32 cellular contexts compared by ENCODE assay signal in the genomic region with DNA sequence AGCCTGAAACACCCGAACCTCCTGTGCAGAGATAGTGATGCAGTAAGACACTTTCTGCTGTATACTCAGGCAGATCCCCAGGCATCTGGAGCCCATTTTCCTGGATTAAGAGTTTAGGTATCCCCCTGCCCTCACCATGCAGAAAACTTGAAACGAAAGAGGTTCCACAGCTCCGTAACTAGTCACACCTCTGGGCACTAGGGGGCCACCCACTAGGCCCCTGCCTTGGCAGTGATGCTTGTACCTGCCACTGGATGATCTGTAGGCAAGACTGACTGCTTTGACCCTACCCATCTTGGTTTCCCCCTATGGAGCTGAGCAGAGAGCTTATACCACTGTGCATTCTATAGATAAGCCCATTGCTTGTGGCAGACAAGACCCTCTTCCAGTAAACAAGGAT.
"Had no signal": no experiment of that assay in that cellular context is flagged by ENCODE, and none has a peak within 500 bp of the region (broad histone marks: within the 10 kb centered on the region; RNA-seq: fewer than 3 reads in every experiment).

No MANE protein-coding gene starts in this region.

- H3K9me3 Mint-ChIP-seq: activated naive CD4-positive, alpha-beta T cell treated with anti-CD3 and anti-CD28 coated beads for 36 hours; activated T-helper 17 cell treated with anti-CD3 and anti-CD28 coated beads, Interleukin-2, amount 50 U/mL, for 72 hours had no signal

- H3K27me3 ChIP-seq: adrenal gland, body of pancreas, brain microvascular endothelial cell had no signal

- ATAC-seq: activated CD4-positive, alpha-beta T cell treated with anti-CD3 and anti-CD28 coated beads for 36 hours; activated CD4-positive, CD25-positive, alpha-beta regulatory T cell treated with anti-CD3 and anti-CD28 coated beads, Interleukin-2, amount 50 U/mL, for 24 hours; activated CD8-positive, alpha-beta T cell treated with anti-CD3 and anti-CD28 coated beads, Interleukin-2, amount 10 ng/mL, durations not matched to agents 7 days and 5 days; activated naive CD4-positive, alpha-beta T cell treated with anti-CD3 and anti-CD28 coated beads, Interleukin-2, amount 50 U/mL, for 72 hours; activated T-cell treated with anti-CD3 and anti-CD28 coated beads, Interleukin-2, amount 50 U/mL, for 4 hours; activated T-cell treated with anti-CD3 and anti-CD28 coated beads, Interleukin-2, amount 50 U/mL, for 72 hours; activated T-helper 17 cell treated with anti-CD3 and anti-CD28 coated beads, Interleukin-2, amount 50 U/mL, for 72 hours; body of pancreas; T-cell; T-helper 17 cell had no signal

- H3K36me3 ChIP-seq: adrenal gland, brain microvascular endothelial cell, breast epithelium had no signal

- H3K4me1 ChIP-seq: adrenal gland, body of pancreas, breast epithelium had no signal

- H3K4me3 ChIP-seq: adrenal gland, body of pancreas, breast epithelium had no signal

- H3K4me3 Mint-ChIP-seq: activated CD4-positive, alpha-beta memory T cell treated with anti-CD3 and anti-CD28 coated beads, Interleukin-2, amount 10 ng/mL, durations not matched to agents 7 days and 5 days; activated CD4-positive, alpha-beta T cell treated with anti-CD3 and anti-CD28 coated beads for 36 hours; activated CD4-positive, alpha-beta T cell treated with anti-CD3 and anti-CD28 coated beads, Interleukin-2, amount 10 ng/mL, durations not matched to agents 7 days and 5 days; activated CD8-positive, alpha-beta T cell treated with anti-CD3 and anti-CD28 coated beads, Interleukin-2, amount 10 ng/mL, durations not matched to agents 7 days and 5 days; activated naive CD4-positive, alpha-beta T cell treated with anti-CD3 and anti-CD28 coated beads for 36 hours; activated naive CD8-positive, alpha-beta T cell treated with anti-CD3 and anti-CD28 coated beads for 36 hours; activated T-cell treated with anti-CD3 and anti-CD28 coated beads, Interleukin-2, amount 50 U/mL, for 4 hours; activated T-cell treated with anti-CD3 and anti-CD28 coated beads, Interleukin-2, amount 50 U/mL, for 72 hours; activated T-helper 1 cell treated with anti-CD3 and anti-CD28 coated beads, Interleukin-12 subunit alpha, Interleukin-12 subunit beta, Interleukin-2, Interleukin-4 antibody, amounts not matched to agents 30 ng/mL and 10 ng/mL and 1 ng/mL, durations not matched to agents 14 hours and 24 hours and 36 hours; activated T-helper 17 cell treated with anti-CD3 and anti-CD28 coated beads, Interleukin-2, amount 50 U/mL, for 72 hours; T-cell; T-helper 17 cell had no signal

- H3K27ac ChIP-seq: adrenal gland, body of pancreas, brain microvascular endothelial cell, breast epithelium, VCaP had no signal

- H3K9me3 ChIP-seq: adrenal gland, body of pancreas had no signal

- H3K36me3 Mint-ChIP-seq: activated naive CD4-positive, alpha-beta T cell treated with anti-CD3 and anti-CD28 coated beads, Interleukin-2, amount 50 U/mL, for 72 hours; activated naive CD8-positive, alpha-beta T cell treated with anti-CD3 and anti-CD28 coated beads for 36 hours; T-cell had no signal

- H3K27me3 Mint-ChIP-seq: activated CD4-positive, alpha-beta memory T cell treated with anti-CD3 and anti-CD28 coated beads, Interleukin-2, amount 10 ng/mL, durations not matched to agents 7 days and 5 days; activated CD4-positive, alpha-beta T cell treated with anti-CD3 and anti-CD28 coated beads for 36 hours; activated CD4-positive, alpha-beta T cell treated with anti-CD3 and anti-CD28 coated beads, Interleukin-2, amount 10 ng/mL, durations not matched to agents 7 days and 5 days; activated naive CD8-positive, alpha-beta T cell treated with anti-CD3 and anti-CD28 coated beads for 36 hours; activated T-helper 17 cell treated with anti-CD3 and anti-CD28 coated beads, Interleukin-2, amount 50 U/mL, for 72 hours; T-helper 17 cell had no signal

- H3K27ac Mint-ChIP-seq: activated CD4-positive, alpha-beta memory T cell treated with anti-CD3 and anti-CD28 coated beads, Interleukin-2, amount 10 ng/mL, durations not matched to agents 7 days and 5 days; activated CD4-positive, alpha-beta T cell treated with anti-CD3 and anti-CD28 coated beads for 36 hours; activated CD4-positive, alpha-beta T cell treated with anti-CD3 and anti-CD28 coated beads, Interleukin-2, amount 10 ng/mL, durations not matched to agents 7 days and 5 days; activated CD8-positive, alpha-beta T cell treated with anti-CD3 and anti-CD28 coated beads, Interleukin-2, amount 10 ng/mL, durations not matched to agents 7 days and 5 days; activated naive CD4-positive, alpha-beta T cell treated with anti-CD3 and anti-CD28 coated beads for 36 hours; activated naive CD4-positive, alpha-beta T cell treated with anti-CD3 and anti-CD28 coated beads, Interleukin-2, amount 50 U/mL, for 72 hours; activated naive CD8-positive, alpha-beta T cell treated with anti-CD3 and anti-CD28 coated beads for 36 hours; activated T-cell treated with anti-CD3 and anti-CD28 coated beads, Interleukin-2, amount 50 U/mL, for 72 hours; activated T-helper 1 cell treated with anti-CD3 and anti-CD28 coated beads, Interleukin-12 subunit alpha, Interleukin-12 subunit beta, Interleukin-2, Interleukin-4 antibody, amounts not matched to agents 30 ng/mL and 10 ng/mL and 1 ng/mL, durations not matched to agents 14 hours and 24 hours and 36 hours; activated T-helper 17 cell treated with anti-CD3 and anti-CD28 coated beads, Interleukin-2, amount 50 U/mL, for 72 hours; T-cell; T-helper 17 cell had no signal

- DNase-seq: activated CD4-positive, alpha-beta memory T cell treated with anti-CD3 and anti-CD28 coated beads, Interleukin-2, amount 10 ng/mL, durations not matched to agents 7 days and 5 days; activated CD4-positive, alpha-beta T cell treated with anti-CD3 and anti-CD28 coated beads for 1 hour; activated CD4-positive, alpha-beta T cell treated with anti-CD3 and anti-CD28 coated beads for 36 hours; activated CD4-positive, alpha-beta T cell treated with anti-CD3 and anti-CD28 coated beads for 48 hours; activated CD4-positive, alpha-beta T cell treated with anti-CD3 and anti-CD28 coated beads, Interleukin-2, amount 10 ng/mL, durations not matched to agents 7 days and 5 days; activated CD4-positive, alpha-beta T cell treated with anti-CD3 and anti-CD28 coated beads, Interleukin-2, amount 50 U/mL, for 48 hours; activated CD4-positive, CD25-positive, alpha-beta regulatory T cell; activated CD8-positive, alpha-beta memory T cell treated with anti-CD3 and anti-CD28 coated beads, Interleukin-2, amount 50 U/mL, for 4 hours; activated CD8-positive, alpha-beta T cell treated with anti-CD3 and anti-CD28 coated beads, Interleukin-2, amount 10 ng/mL, durations not matched to agents 7 days and 5 days; activated effector memory CD4-positive, alpha-beta T cell treated with anti-CD3 and anti-CD28 coated beads, Interleukin-2, amount 50 U/mL, for 16 hours; activated gamma-delta T cell treated with Interleukin-2 at 50 U/mL for 16 hours; activated naive CD4-positive, alpha-beta T cell; activated naive CD4-positive, alpha-beta T cell treated with anti-CD3 and anti-CD28 coated beads for 36 hours; activated naive CD4-positive, alpha-beta T cell treated with anti-CD3 and anti-CD28 coated beads, Interleukin-2, amount 50 U/mL, for 16 hours; activated naive CD8-positive, alpha-beta T cell treated with anti-CD3 and anti-CD28 coated beads for 36 hours; activated T-cell treated with anti-CD3 and anti-CD28 coated beads for 4 hours; activated T-cell treated with anti-CD3 and anti-CD28 coated beads, Interleukin-2, amount 50 U/mL, for 1 hour; activated T-cell treated with anti-CD3 and anti-CD28 coated beads, Interleukin-2, amount 50 U/mL, for 4 hours; activated T-cell treated with anti-CD3 and anti-CD28 coated beads, Interleukin-2, amount 50 U/mL, for 72 hours; adrenal gland; amniotic stem cell; body of pancreas; brain microvascular endothelial cell; central memory CD4-positive, alpha-beta T cell; T-cell; T-helper 17 cell had no signal

- H3K4me1 Mint-ChIP-seq: activated CD4-positive, alpha-beta memory T cell treated with anti-CD3 and anti-CD28 coated beads, Interleukin-2, amount 10 ng/mL, durations not matched to agents 7 days and 5 days; activated CD4-positive, alpha-beta T cell treated with anti-CD3 and anti-CD28 coated beads for 36 hours; activated CD4-positive, alpha-beta T cell treated with anti-CD3 and anti-CD28 coated beads, Interleukin-2, amount 10 ng/mL, durations not matched to agents 7 days and 5 days; activated naive CD8-positive, alpha-beta T cell treated with anti-CD3 and anti-CD28 coated beads for 36 hours; activated T-helper 17 cell treated with anti-CD3 and anti-CD28 coated beads, Interleukin-2, amount 50 U/mL, for 72 hours; T-cell; T-helper 17 cell had no signal
